Comparison of ENCODE assay signal across 1 cellular context in genomic region chr17:44197107-44197506, GRCh38.
TF ChIP-seq lines count a peak whose summit lies in the region.

No MANE protein-coding gene starts in this region.

TF ChIP-seq in A549, 52 proteins besides CTCF, POLR2A, EP300 and RAD21 (continued from another document):
- TF ChIP-seq RCOR1 (IDR thresholded peaks at IDR 0.05; ENCODE audit: low read depth, low read length), result no peak
- no peak for TF ChIP-seq KDM5A (IDR thresholded peaks at IDR 0.05)
- no peak for TF ChIP-seq MYC (IDR thresholded peaks at IDR 0.05; ENCODE audit: borderline replicate concordance, low read length)
- no peak for TF ChIP-seq ZNF302 (CRISPR knock-in tag; IDR thresholded peaks at IDR 0.05)
- no peak for TF ChIP-seq ZFP36 (IDR thresholded peaks at IDR 0.05; ENCODE audit: borderline replicate concordance, partially characterized antibody)
- no peak for TF ChIP-seq MAZ (IDR thresholded peaks at IDR 0.05; ENCODE audit: borderline replicate concordance, low read depth, low read length)
- TF ChIP-seq PHF8 (IDR thresholded peaks at IDR 0.05; ENCODE audit: borderline replicate concordance, low read depth), result no peak
- TF ChIP-seq, protein P1, sequence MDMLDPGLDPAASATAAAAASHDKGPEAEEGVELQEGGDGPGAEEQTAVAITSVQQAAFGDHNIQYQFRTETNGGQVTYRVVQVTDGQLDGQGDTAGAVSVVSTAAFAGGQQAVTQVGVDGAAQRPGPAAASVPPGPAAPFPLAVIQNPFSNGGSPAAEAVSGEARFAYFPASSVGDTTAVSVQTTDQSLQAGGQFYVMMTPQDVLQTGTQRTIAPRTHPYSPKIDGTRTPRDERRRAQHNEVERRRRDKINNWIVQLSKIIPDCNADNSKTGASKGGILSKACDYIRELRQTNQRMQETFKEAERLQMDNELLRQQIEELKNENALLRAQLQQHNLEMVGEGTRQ (IDR thresholded peaks at IDR 0.05), result no peak
- TF ChIP-seq RNF2 (IDR thresholded peaks at IDR 0.05; ENCODE audit: borderline replicate concordance, low read depth), result no peak
- TF ChIP-seq, protein P2, sequence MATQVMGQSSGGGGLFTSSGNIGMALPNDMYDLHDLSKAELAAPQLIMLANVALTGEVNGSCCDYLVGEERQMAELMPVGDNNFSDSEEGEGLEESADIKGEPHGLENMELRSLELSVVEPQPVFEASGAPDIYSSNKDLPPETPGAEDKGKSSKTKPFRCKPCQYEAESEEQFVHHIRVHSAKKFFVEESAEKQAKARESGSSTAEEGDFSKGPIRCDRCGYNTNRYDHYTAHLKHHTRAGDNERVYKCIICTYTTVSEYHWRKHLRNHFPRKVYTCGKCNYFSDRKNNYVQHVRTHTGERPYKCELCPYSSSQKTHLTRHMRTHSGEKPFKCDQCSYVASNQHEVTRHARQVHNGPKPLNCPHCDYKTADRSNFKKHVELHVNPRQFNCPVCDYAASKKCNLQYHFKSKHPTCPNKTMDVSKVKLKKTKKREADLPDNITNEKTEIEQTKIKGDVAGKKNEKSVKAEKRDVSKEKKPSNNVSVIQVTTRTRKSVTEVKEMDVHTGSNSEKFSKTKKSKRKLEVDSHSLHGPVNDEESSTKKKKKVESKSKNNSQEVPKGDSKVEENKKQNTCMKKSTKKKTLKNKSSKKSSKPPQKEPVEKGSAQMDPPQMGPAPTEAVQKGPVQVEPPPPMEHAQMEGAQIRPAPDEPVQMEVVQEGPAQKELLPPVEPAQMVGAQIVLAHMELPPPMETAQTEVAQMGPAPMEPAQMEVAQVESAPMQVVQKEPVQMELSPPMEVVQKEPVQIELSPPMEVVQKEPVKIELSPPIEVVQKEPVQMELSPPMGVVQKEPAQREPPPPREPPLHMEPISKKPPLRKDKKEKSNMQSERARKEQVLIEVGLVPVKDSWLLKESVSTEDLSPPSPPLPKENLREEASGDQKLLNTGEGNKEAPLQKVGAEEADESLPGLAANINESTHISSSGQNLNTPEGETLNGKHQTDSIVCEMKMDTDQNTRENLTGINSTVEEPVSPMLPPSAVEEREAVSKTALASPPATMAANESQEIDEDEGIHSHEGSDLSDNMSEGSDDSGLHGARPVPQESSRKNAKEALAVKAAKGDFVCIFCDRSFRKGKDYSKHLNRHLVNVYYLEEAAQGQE (IDR thresholded peaks at IDR 0.05), result no peak
- TF ChIP-seq CHD4 (IDR thresholded peaks at IDR 0.05; ENCODE audit: borderline replicate concordance), result no peak
- no peak for TF ChIP-seq JUNB (IDR thresholded peaks at IDR 0.05)
- TF ChIP-seq HOXB13 (CRISPR knock-in tag; IDR thresholded peaks at IDR 0.05; ENCODE audit: low read depth), result no peak
- no peak for TF ChIP-seq JUN (IDR thresholded peaks at IDR 0.05)
- no peak for TF ChIP-seq HES2 (IDR thresholded peaks at IDR 0.05)
- TF ChIP-seq, protein P3, sequence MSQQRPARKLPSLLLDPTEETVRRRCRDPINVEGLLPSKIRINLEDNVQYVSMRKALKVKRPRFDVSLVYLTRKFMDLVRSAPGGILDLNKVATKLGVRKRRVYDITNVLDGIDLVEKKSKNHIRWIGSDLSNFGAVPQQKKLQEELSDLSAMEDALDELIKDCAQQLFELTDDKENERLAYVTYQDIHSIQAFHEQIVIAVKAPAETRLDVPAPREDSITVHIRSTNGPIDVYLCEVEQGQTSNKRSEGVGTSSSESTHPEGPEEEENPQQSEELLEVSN (IDR thresholded peaks at IDR 0.05; ENCODE audit: borderline replicate concordance, low read depth), result no peak
